In the genomic region with DNA sequence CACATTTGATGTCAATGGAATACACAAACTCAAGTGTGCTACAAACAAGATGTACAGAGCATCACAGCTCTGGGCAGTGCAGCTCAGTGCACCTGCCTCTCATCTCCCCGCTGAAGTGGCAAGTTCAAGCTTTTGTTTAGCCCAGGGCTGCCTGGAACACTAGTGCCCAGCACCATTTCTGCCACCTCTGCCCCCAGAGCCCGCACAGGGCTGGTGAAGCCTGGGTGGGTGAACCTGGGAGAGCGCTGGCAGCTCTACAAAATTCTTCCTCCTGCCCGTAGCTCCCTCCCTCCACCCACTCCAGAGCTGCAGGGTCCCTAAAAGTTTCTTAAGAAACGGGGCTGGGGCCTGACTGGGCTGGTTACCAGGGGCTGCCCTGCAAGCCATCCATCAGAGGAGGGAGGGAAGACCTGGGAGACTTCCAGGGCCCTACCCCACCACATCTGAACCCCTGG, we compare ENCODE assay signal across 10 cellular contexts. TPM values are rescaled to one million over a fixed set of nuclear protein-coding genes. Genes with fewer than 3 reads are reported as not detected.
A peak's percentile ranks its signal among the peaks of the same experiment; 100 is the strongest.
DNase-seq lines count a peak whose midpoint lies in the region; TF ChIP-seq lines count a peak whose summit lies in the region.
"Had no signal": no experiment of that assay in that cellular context is flagged by ENCODE, and none has a peak within 500 bp of the region (broad histone marks: within the 10 kb centered on the region; RNA-seq: fewer than 3 reads in every experiment).

No MANE protein-coding gene starts in this region.

- H3K27ac Mint-ChIP-seq in Calu3 (ENCODE audit: unreplicated experiment) = no peak overlapping the region
- no peak overlapping the region for H3K27ac Mint-ChIP-seq in activated CD4-positive, alpha-beta memory T cell treated with anti-CD3 and anti-CD28 coated beads, Interleukin-2, amount 10 ng/mL, durations not matched to agents 7 days and 5 days
- H3K27ac Mint-ChIP-seq in nephron progenitor cell = no peak overlapping the region

- no peak for TF ChIP-seq CTCF in Calu3 (IDR thresholded peaks at IDR 0.05; ENCODE audit: unreplicated experiment)
- no peak for TF ChIP-seq CTCF in nephron progenitor cell (IDR thresholded peaks at IDR 0.05)

- CTCF ChIA-PET in Calu3 (lab: Charles Lee) = interaction anchor here (0.6 kb wide), 1 partner anchor 25 kb away, joined by 6 read pairs; no protein-coding TSS in a partner anchor
- CTCF ChIA-PET in activated CD4-positive, alpha-beta memory T cell treated with anti-CD3 and anti-CD28 coated beads, Interleukin-2, amount 10 ng/mL, durations not matched to agents 7 days and 5 days (lab: Charles Lee) = no interaction called here

- H3K4me3 Mint-ChIP-seq in Calu3 (ENCODE audit: low read depth, unreplicated experiment) (peak overlapping the region; percentile 83), nephron progenitor cell (peak overlapping the region; percentile 68)
- H3K4me3 Mint-ChIP-seq in activated CD4-positive, alpha-beta memory T cell treated with anti-CD3 and anti-CD28 coated beads, Interleukin-2, amount 10 ng/mL, durations not matched to agents 7 days and 5 days = peak overlapping the region; percentile 46

- POLR2A ChIA-PET in activated CD4-positive, alpha-beta memory T cell treated with anti-CD3 and anti-CD28 coated beads, Interleukin-2, amount 10 ng/mL, durations not matched to agents 7 days and 5 days (lab: Charles Lee) = interaction anchor here (0.5 to 1.9 kb wide), 3 partner anchors 13 to 386 kb away, joined by 3 to 7 read pairs (median 4); a partner anchor contains a TSS

- no peaks in the 10 kb centered on the region for H3K9me3 Mint-ChIP-seq in Calu3 (ENCODE audit: low read depth, unreplicated experiment)
- peaks cover 3% of the 10 kb centered on the region for H3K9me3 Mint-ChIP-seq in activated CD4-positive, alpha-beta memory T cell treated with anti-CD3 and anti-CD28 coated beads, Interleukin-2, amount 10 ng/mL, durations not matched to agents 7 days and 5 days
- no peaks in the 10 kb centered on the region for H3K9me3 Mint-ChIP-seq in nephron progenitor cell

- TSS peak; percentile 87 for BruUV-seq in Calu3 (replicated peaks; lab: Mats Ljungman, UMichigan)

- H3K36me3 Mint-ChIP-seq in Calu3 (ENCODE audit: insufficient read depth, unreplicated experiment) (peaks cover 25% of the 10 kb centered on the region), nephron progenitor cell (ENCODE audit: low read depth) (no peaks in the 10 kb centered on the region)
- no peaks in the 10 kb centered on the region for H3K36me3 Mint-ChIP-seq in activated CD4-positive, alpha-beta memory T cell treated with anti-CD3 and anti-CD28 coated beads, Interleukin-2, amount 10 ng/mL, durations not matched to agents 7 days and 5 days (ENCODE audit: low read depth)

- intact Hi-C loops in Calu3 (cut with micrococcal nuclease; ENCODE audit: unreplicated experiment) = no loop called here

- DNase-seq in NCI-H748 (lab: John Stamatoyannopoulos, UW; ENCODE audit: unreplicated experiment) = peak; percentile 50
- DNase-seq in NCI-H748 treated with DMSO at 0.1 percent for 48 hours (lab: John Stamatoyannopoulos, UW) = no peak
- DNase-seq in Calu3 = no peak
- no peak for DNase-seq in activated CD4-positive, alpha-beta memory T cell treated with anti-CD3 and anti-CD28 coated beads, Interleukin-2, amount 10 ng/mL, durations not matched to agents 7 days and 5 days
- DNase-seq in nephron progenitor cell = no peak
- DNase-seq in NCI-H1930 (lab: John Stamatoyannopoulos, UW) = no peak
- no peak for DNase-seq in NCI-H128 (lab: John Stamatoyannopoulos, UW; ENCODE audit: unreplicated experiment)
- DNase-seq in SIG-M5 treated with dmso at 0.1 percent for 504 hours (lab: John Stamatoyannopoulos, UW; ENCODE audit: unreplicated experiment) = no peak
- DNase-seq: gastrocnemius medialis, GDM1 had no signal

- H3K27me3 Mint-ChIP-seq in Calu3 (ENCODE audit: unreplicated experiment) (peaks cover 34% of the 10 kb centered on the region), nephron progenitor cell (ENCODE audit: low read depth, poor library complexity) (peaks cover 16% of the 10 kb centered on the region)
- peaks cover 57% of the 10 kb centered on the region for H3K27me3 Mint-ChIP-seq in activated CD4-positive, alpha-beta memory T cell treated with anti-CD3 and anti-CD28 coated beads, Interleukin-2, amount 10 ng/mL, durations not matched to agents 7 days and 5 days

- H3K4me1 Mint-ChIP-seq in Calu3 (ENCODE audit: low read depth, unreplicated experiment) (peaks cover 8% of the 10 kb centered on the region), nephron progenitor cell (peaks cover 24% of the 10 kb centered on the region)
- peaks cover 13% of the 10 kb centered on the region for H3K4me1 Mint-ChIP-seq in activated CD4-positive, alpha-beta memory T cell treated with anti-CD3 and anti-CD28 coated beads, Interleukin-2, amount 10 ng/mL, durations not matched to agents 7 days and 5 days

RNA-seq across cellular contexts. Expression of a gene that starts 1.5 kb away (rescaled TPM):
- 5.9 and 8.0 TPM in 2 replicates for total RNA-seq in Calu3 (2022)
- total RNA-seq in activated CD4-positive, alpha-beta memory T cell treated with anti-CD3 and anti-CD28 coated beads, Interleukin-2, amount 10 ng/mL, durations not matched to agents 7 days and 5 days = 1 to 10 TPM; 2.7 to 3.7 TPM

RNA-seq across cellular contexts. Expression of a gene that starts 34.8 kb away (rescaled TPM):
- total RNA-seq in Calu3 (2022) = 51.3 and 55.4 TPM in 2 replicates
- total RNA-seq in activated CD4-positive, alpha-beta memory T cell treated with anti-CD3 and anti-CD28 coated beads, Interleukin-2, amount 10 ng/mL, durations not matched to agents 7 days and 5 days = 10 to 100 TPM; 50.8 to 54.3 TPM

RNA-seq across cellular contexts. Expression of a gene that starts 50.1 kb away (rescaled TPM):
- total RNA-seq in Calu3 (2022) = 14.0 and 14.8 TPM in 2 replicates
- 1 to 10 TPM; 8.7 to 9.2 TPM for total RNA-seq in activated CD4-positive, alpha-beta memory T cell treated with anti-CD3 and anti-CD28 coated beads, Interleukin-2, amount 10 ng/mL, durations not matched to agents 7 days and 5 days
